In the genomic region with DNA sequence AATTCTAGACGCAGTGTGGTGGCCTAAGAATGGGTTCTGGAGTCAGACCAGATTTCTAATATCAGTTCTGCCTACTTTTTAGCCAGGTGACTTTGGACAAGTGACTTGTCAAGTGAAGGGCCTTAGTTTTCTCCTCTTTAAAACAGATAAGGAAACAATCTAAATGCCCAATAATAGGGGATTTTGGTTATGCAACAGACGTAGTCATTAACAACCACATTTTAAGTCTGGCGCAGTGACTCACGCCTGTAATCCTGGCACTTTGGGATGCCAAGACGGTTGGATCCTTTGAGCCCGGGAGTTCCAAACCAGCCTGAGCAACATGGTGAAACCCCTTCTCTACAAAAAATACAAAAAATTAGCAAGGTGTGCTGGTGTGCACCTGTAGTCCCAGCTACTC, we compare ENCODE assay signal across 1 cellular context.
TF ChIP-seq lines count a peak whose summit lies in the region.

No MANE protein-coding gene starts in this region.

TF ChIP-seq in IMR-90, 13 proteins besides CTCF, POLR2A, EP300 and RAD21:
- TF ChIP-seq CEBPB (IDR thresholded peaks at IDR 0.05; ENCODE audit: low read depth, low read length) (peak; percentile 67), BHLHE40 (IDR thresholded peaks at IDR 0.05; ENCODE audit: low read depth, low read length) (no peak)
